14 cellular contexts compared by ENCODE assay signal in the genomic region with DNA sequence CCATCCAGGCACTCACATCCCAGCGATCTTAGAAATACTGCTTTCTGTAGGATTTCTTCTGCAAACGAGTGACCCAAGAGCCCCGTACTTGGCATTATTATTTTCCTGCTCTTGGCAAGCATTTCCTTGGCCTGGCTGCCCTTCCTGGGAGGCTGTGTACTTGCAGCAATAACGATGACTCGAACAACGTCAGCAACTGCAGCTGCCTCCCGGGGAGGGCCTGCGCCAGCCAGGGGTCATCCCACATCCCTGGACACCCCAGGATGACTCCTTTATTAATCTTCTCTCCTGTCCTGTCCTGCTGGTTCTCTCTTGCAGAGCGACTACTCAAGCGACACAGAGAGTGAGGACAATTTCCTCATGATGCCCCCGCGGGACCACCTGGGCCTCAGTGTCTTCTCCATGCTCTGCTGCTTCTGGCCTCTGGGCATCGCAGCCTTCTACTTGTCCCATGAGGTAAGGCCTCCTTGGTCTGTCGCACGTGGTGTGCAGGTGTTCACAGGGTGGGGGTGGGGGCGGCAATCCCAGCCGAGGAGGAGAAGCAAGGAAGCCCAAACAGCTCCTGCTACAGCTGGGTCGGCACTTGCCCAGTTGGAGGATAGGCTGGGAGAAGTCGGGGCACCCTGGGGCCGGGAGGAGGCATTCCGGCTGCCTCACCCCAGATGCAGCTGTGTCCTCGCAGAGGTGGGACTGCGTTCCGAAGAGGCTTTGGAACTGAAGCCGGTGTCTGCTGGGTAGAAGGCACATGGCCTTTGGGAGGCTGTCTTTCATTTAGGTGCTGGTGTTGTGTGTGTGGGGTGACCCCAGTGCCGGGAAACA.
DNase-seq lines count a peak whose midpoint lies in the region; ATAC-seq and TF ChIP-seq lines count a peak whose summit lies in the region.
"Had no signal": no experiment of that assay in that cellular context is flagged by ENCODE, and none has a peak within 500 bp of the region (broad histone marks: within the 10 kb centered on the region; RNA-seq: fewer than 3 reads in every experiment).

No MANE protein-coding gene starts in this region.

- H3K9me3 Mint-ChIP-seq in naive thymus-derived CD8-positive, alpha-beta T cell: no peaks in the 10 kb centered on the region
- H3K9me3 Mint-ChIP-seq: central memory CD8-positive, alpha-beta T cell; stimulated activated naive CD8-positive, alpha-beta T cell treated with anti-CD3 and anti-CD28 coated beads, Interleukin-15, amount 100 ng/mL, for 72 hours had no signal

- no peaks in the 10 kb centered on the region for H3K36me3 ChIP-seq in osteoblast (ENCODE audit: insufficient read depth, low read length)

- H3K4me3 Mint-ChIP-seq in naive thymus-derived CD8-positive, alpha-beta T cell: no peak overlapping the region
- H3K4me3 Mint-ChIP-seq: central memory CD8-positive, alpha-beta T cell; stimulated activated naive CD8-positive, alpha-beta T cell treated with anti-CD3 and anti-CD28 coated beads, Interleukin-15, amount 100 ng/mL, for 72 hours had no signal

- H3K9me3 ChIP-seq in osteoblast (ENCODE audit: low read depth, low read length): no peaks in the 10 kb centered on the region

- H3K27me3 ChIP-seq in osteoblast (ENCODE audit: insufficient read depth, low read length): no peaks in the 10 kb centered on the region

- H4K20me1 ChIP-seq in osteoblast (ENCODE audit: insufficient read depth, low read length): no peaks in the 10 kb centered on the region

- H3K4me2 ChIP-seq in osteoblast (ENCODE audit: insufficient read depth, low read length): no peak overlapping the region

- H3K79me2 ChIP-seq in osteoblast (ENCODE audit: insufficient read depth, low read length): no peaks in the 10 kb centered on the region

- no peaks in the 10 kb centered on the region for H3K36me3 Mint-ChIP-seq in naive thymus-derived CD8-positive, alpha-beta T cell

- TF ChIP-seq CTCF in osteoblast (IDR thresholded peaks at IDR 0.05; ENCODE audit: extremely low read depth, low read depth, low read length): no peak

- H3K4me3 ChIP-seq in osteoblast (ENCODE audit: insufficient read depth, low read length): no peak overlapping the region

- in situ Hi-C loops in Caki2 (cut with HindIII; ENCODE audit: low pct_unique_long_range_greater_than_20kb, low sequenced_read_pairs): no loop called here

- H3K27ac ChIP-seq in osteoblast (ENCODE audit: low read depth, low read length): no peak overlapping the region
- H3K27ac ChIP-seq: epithelial cell of prostate had no signal

- ATAC-seq in naive thymus-derived CD8-positive, alpha-beta T cell: no peak
- no peak for ATAC-seq in GM18861 (IDR thresholded peaks at IDR 0.05; ENCODE audit: unreplicated experiment)
- ATAC-seq: sciatic nerve; stimulated activated naive CD8-positive, alpha-beta T cell treated with anti-CD3 and anti-CD28 coated beads, Interleukin-15, amount 100 ng/mL, for 72 hours had no signal

- H3K4me1 Mint-ChIP-seq in naive thymus-derived CD8-positive, alpha-beta T cell: no peaks in the 10 kb centered on the region
- H3K4me1 Mint-ChIP-seq: central memory CD8-positive, alpha-beta T cell; stimulated activated naive CD8-positive, alpha-beta T cell treated with anti-CD3 and anti-CD28 coated beads, Interleukin-15, amount 100 ng/mL, for 72 hours had no signal

- no peak overlapping the region for H2AFZ ChIP-seq in osteoblast (ENCODE audit: low read length)

- no peak overlapping the region for H3K27ac Mint-ChIP-seq in naive thymus-derived CD8-positive, alpha-beta T cell

- POLR2A ChIA-PET in naive thymus-derived CD8-positive, alpha-beta T cell (lab: Charles Lee): no interaction called here

- H3K4me1 ChIP-seq in osteoblast (ENCODE audit: insufficient read depth, low read length): no peaks in the 10 kb centered on the region

- DNase-seq in Caki2 (ENCODE audit: low read depth): peak; percentile 12
- DNase-seq in M059J (ENCODE audit: low read depth): peak; percentile 15
- peak; percentile 80 for DNase-seq in fibroblast of gingiva (ENCODE audit: low read depth)
- DNase-seq in osteoblast (ENCODE audit: insufficient read length, low spot score, missing footprints): peak; percentile 92
- DNase-seq in naive thymus-derived CD8-positive, alpha-beta T cell: no peak
- DNase-seq in OCI-M1 (lab: John Stamatoyannopoulos, UW): no peak
- DNase-seq in NCI-H526 treated with DMSO at 0.1 percent for 48 hours (lab: John Stamatoyannopoulos, UW): no peak
- DNase-seq: NCI-H1417 treated with DMSO at 0.1 percent for 48 hours; NCI-H510A treated with DMSO at 0.1 percent for 48 hours; stimulated activated naive CD8-positive, alpha-beta T cell treated with anti-CD3 and anti-CD28 coated beads, Interleukin-15, amount 100 ng/mL, for 72 hours had no signal

- H3K27me3 Mint-ChIP-seq in naive thymus-derived CD8-positive, alpha-beta T cell: peaks cover 0 to 9% (median 0%) of the 10 kb centered on the region in 5 donors
- H3K27me3 Mint-ChIP-seq: stimulated activated naive CD8-positive, alpha-beta T cell treated with anti-CD3 and anti-CD28 coated beads, Interleukin-15, amount 100 ng/mL, for 72 hours had no signal

Comparison
In these comparisons a context has a peak if more than half of its experiments do, and no peak if none do; other contexts are left out.
1. DNase-seq: peak in Caki2 (single experiment), M059J (single experiment), fibroblast of gingiva (single experiment) and osteoblast (single experiment); none in naive thymus-derived CD8-positive, alpha-beta T cell (0 of 10), OCI-M1 (single experiment) and NCI-H526 treated with DMSO at 0.1 percent for 48 hours (single experiment).